Comparison of ENCODE assay signal across 12 cellular contexts in the genomic region with DNA sequence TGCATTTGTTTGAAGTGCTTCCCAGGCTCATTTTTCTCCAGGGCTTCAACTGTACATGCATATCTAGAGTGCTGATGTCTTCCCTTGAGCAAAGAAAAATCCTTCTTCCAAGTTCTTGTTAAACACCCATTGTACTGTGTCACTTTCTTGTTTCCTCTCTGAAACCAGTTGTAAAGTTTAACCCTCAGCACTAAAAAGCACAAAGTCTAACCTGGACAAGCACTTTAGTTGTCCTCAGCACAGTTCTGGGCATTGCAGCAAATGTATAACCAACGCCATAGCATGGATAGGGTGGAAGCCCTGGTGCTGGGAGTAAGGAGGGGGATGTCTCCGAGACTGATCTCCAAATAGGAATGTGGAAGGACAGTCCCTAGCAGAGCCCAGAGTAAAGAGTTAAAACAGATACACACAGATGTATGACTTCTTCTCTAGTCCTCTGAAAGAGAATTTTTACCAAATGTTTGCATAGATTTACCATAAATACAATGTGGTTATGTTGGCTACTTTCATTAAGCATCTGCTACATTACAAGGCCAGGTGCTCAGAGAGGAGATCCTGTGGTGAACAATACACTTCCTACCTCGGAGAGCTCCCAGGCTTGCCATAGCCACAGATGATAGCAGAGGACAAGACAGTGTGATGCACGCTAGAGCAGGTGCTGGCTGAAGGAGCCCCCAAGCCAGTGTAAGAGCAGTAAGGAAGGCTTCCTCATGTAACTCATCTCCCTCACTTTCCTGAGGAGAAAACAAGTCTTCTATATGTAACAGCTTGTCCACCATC. TPM values are rescaled to one million over a fixed set of nuclear protein-coding genes. Genes with fewer than 3 reads are reported as not detected.
DNase-seq lines count a peak whose midpoint lies in the region; ATAC-seq and TF ChIP-seq lines count a peak whose summit lies in the region.
"Had no signal": no experiment of that assay in that cellular context is flagged by ENCODE, and none has a peak within 500 bp of the region (broad histone marks: within the 10 kb centered on the region; RNA-seq: fewer than 3 reads in every experiment).

No MANE protein-coding gene starts in this region.

- H3K9me3 ChIP-seq in PC-9 (ENCODE audit: insufficient read depth, low read depth): no peaks in the 10 kb centered on the region

- H3F3A ChIP-seq in PC-9 (ENCODE audit: insufficient read depth, low read depth): no peaks in the 10 kb centered on the region

- intact Hi-C loops in activated T-helper 2 cell treated with anti-CD3 and anti-CD28 coated beads, Interferon-gamma antibody, Interleukin-2, Interleukin-4, amounts not matched to agents 10 μg/mL and 5 μg/mL and 100 μg/mL, durations not matched to agents 14 hours and 24 hours and 36 hours (cut with micrococcal nuclease): loop anchor here (1.0 to 10.0 kb wide), 5 partner anchors 84 to 476 kb away; partner anchors contain the start of gene HERC4
- intact Hi-C loops in PC-9 (cut with micrococcal nuclease; ENCODE audit: unreplicated experiment): loop anchor here (1.0 to 2.0 kb wide), 2 partner anchors 115 to 850 kb away; no protein-coding TSS in a partner anchor

- CTCF ChIA-PET in PC-9 (lab: Charles Lee): no interaction called here

- H3K36me3 ChIP-seq in PC-9 (ENCODE audit: low read depth): no peaks in the 10 kb centered on the region

- H3K36me3 Mint-ChIP-seq in activated T-helper 2 cell treated with anti-CD3 and anti-CD28 coated beads, Interferon-gamma antibody, Interleukin-2, Interleukin-4, amounts not matched to agents 10 μg/mL and 5 μg/mL and 100 μg/mL, durations not matched to agents 14 hours and 24 hours and 36 hours (ENCODE audit: low read depth): no peaks in the 10 kb centered on the region

- ATAC-seq in GM18870 (IDR thresholded peaks at IDR 0.05; ENCODE audit: unreplicated experiment) (peak; percentile 79), GM21619 (IDR thresholded peaks at IDR 0.05; ENCODE audit: unreplicated experiment) (peak; percentile 85), HG03135 (IDR thresholded peaks at IDR 0.05; ENCODE audit: unreplicated experiment) (peak; percentile 82)

- H3K4me3 Mint-ChIP-seq in activated T-helper 2 cell treated with anti-CD3 and anti-CD28 coated beads, Interferon-gamma antibody, Interleukin-2, Interleukin-4, amounts not matched to agents 10 μg/mL and 5 μg/mL and 100 μg/mL, durations not matched to agents 14 hours and 24 hours and 36 hours (ENCODE audit: low read depth): no peak overlapping the region
- H3K4me3 Mint-ChIP-seq: activated CD8-positive, alpha-beta T cell treated with anti-CD3 and anti-CD28 coated beads, Interleukin-2, amount 10 ng/mL, durations not matched to agents 7 days and 5 days had no signal

- no peak overlapping the region for H2AFZ ChIP-seq in PC-9

- no peaks in the 10 kb centered on the region for H3K9me3 Mint-ChIP-seq in activated T-helper 2 cell treated with anti-CD3 and anti-CD28 coated beads, Interferon-gamma antibody, Interleukin-2, Interleukin-4, amounts not matched to agents 10 μg/mL and 5 μg/mL and 100 μg/mL, durations not matched to agents 14 hours and 24 hours and 36 hours

- H3K27me3 Mint-ChIP-seq in activated T-helper 2 cell treated with anti-CD3 and anti-CD28 coated beads, Interferon-gamma antibody, Interleukin-2, Interleukin-4, amounts not matched to agents 10 μg/mL and 5 μg/mL and 100 μg/mL, durations not matched to agents 14 hours and 24 hours and 36 hours (ENCODE audit: low read depth): no peaks in the 10 kb centered on the region

- H3K4me3 ChIP-seq in PC-9: no peak overlapping the region

- H3K4me1 ChIP-seq in PC-9 (replicated peaks; ENCODE audit: insufficient read depth): no peaks in the 10 kb centered on the region

- no TSS peak for BruUV-seq in PC-9 (replicated peaks; lab: Mats Ljungman, UMichigan)

- H3K27ac ChIP-seq in PC-9: no peak overlapping the region

- H3K79me2 ChIP-seq in PC-9 (ENCODE audit: low read depth): no peaks in the 10 kb centered on the region

- no peaks in the 10 kb centered on the region for H3K9me2 ChIP-seq in PC-9 (ENCODE audit: insufficient read depth)

- DNase-seq in activated T-helper 2 cell treated with anti-CD3 and anti-CD28 coated beads, Interferon-gamma antibody, Interleukin-2, Interleukin-4, amounts not matched to agents 10 μg/mL and 5 μg/mL and 100 μg/mL, durations not matched to agents 14 hours and 24 hours and 36 hours (ENCODE audit: low spot score): no peak
- DNase-seq in NOMO-1 treated with DMSO at 0.1 percent for 48 hours (lab: John Stamatoyannopoulos, UW; ENCODE audit: unreplicated experiment) (no peak), PC-9 (no peak), NCI-H1694 treated with DMSO at 0.1 percent for 48 hours (lab: John Stamatoyannopoulos, UW) (no peak), NCI-H2081 (lab: John Stamatoyannopoulos, UW) (no peak)
- DNase-seq: activated CD8-positive, alpha-beta T cell treated with anti-CD3 and anti-CD28 coated beads, Interleukin-2, amount 10 ng/mL, durations not matched to agents 7 days and 5 days; aorta; GOT3; Right ventricle myocardium superior had no signal

- no peak for TF ChIP-seq CTCF in PC-9 (conservative IDR thresholded peaks at IDR 0.05)

- no peaks in the 10 kb centered on the region for H4K20me1 ChIP-seq in PC-9 (ENCODE audit: insufficient read depth)

- H3K4me2 ChIP-seq in PC-9: no peak overlapping the region

- peak overlapping the region; percentile 17 for H3K27ac Mint-ChIP-seq in activated T-helper 2 cell treated with anti-CD3 and anti-CD28 coated beads, Interferon-gamma antibody, Interleukin-2, Interleukin-4, amounts not matched to agents 10 μg/mL and 5 μg/mL and 100 μg/mL, durations not matched to agents 14 hours and 24 hours and 36 hours
- H3K27ac Mint-ChIP-seq: activated CD8-positive, alpha-beta T cell treated with anti-CD3 and anti-CD28 coated beads, Interleukin-2, amount 10 ng/mL, durations not matched to agents 7 days and 5 days had no signal

- H3K4me1 Mint-ChIP-seq in activated T-helper 2 cell treated with anti-CD3 and anti-CD28 coated beads, Interferon-gamma antibody, Interleukin-2, Interleukin-4, amounts not matched to agents 10 μg/mL and 5 μg/mL and 100 μg/mL, durations not matched to agents 14 hours and 24 hours and 36 hours (ENCODE audit: low read depth): peaks cover 49% of the 10 kb centered on the region

- POLR2A ChIA-PET in PC-9 (lab: Charles Lee; ENCODE audit: unreplicated experiment): no interaction called here

- no peaks in the 10 kb centered on the region for H3K27me3 ChIP-seq in PC-9 (ENCODE audit: insufficient read depth, low read depth)

RNA-seq across cellular contexts. Expression of gene DNAJC12, which starts 57.0 kb away (rescaled TPM):
- 11.0 and 12.6 TPM in 2 replicates for total RNA-seq in activated T-helper 2 cell treated with anti-CD3 and anti-CD28 coated beads, Interferon-gamma antibody, Interleukin-2, Interleukin-4, amounts not matched to agents 10 μg/mL and 5 μg/mL and 100 μg/mL, durations not matched to agents 14 hours and 24 hours and 36 hours
- 0.33 TPM in 1 of 2 replicates, not detected in the other for total RNA-seq in PC-9 (2021)
